Comparison of ENCODE assay signal across 1 cellular context in the genomic region with DNA sequence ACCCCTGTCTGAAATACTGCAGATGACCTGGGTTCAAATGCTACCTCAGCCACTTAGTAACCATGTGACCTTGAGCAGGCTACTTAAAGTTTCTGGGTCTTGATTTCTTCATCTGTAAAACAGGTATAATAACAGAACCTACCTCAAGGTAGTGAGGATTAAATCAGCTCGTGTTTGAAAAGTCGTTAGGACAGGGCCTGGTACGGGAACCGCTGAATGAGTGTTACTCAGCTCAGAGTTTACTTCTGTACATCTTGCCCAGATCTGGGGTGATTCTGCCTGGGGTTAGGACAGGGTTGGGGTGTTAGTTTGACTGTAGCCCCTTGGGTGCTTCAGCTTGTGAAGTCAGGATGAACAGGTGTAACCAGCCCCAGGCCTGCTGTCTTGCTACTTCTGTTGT.
TF ChIP-seq lines count a peak whose summit lies in the region.

No MANE protein-coding gene starts in this region.

TF ChIP-seq in A549, 52 proteins besides CTCF, POLR2A, EP300 and RAD21 (continued from another document):
- TF ChIP-seq, protein P1, sequence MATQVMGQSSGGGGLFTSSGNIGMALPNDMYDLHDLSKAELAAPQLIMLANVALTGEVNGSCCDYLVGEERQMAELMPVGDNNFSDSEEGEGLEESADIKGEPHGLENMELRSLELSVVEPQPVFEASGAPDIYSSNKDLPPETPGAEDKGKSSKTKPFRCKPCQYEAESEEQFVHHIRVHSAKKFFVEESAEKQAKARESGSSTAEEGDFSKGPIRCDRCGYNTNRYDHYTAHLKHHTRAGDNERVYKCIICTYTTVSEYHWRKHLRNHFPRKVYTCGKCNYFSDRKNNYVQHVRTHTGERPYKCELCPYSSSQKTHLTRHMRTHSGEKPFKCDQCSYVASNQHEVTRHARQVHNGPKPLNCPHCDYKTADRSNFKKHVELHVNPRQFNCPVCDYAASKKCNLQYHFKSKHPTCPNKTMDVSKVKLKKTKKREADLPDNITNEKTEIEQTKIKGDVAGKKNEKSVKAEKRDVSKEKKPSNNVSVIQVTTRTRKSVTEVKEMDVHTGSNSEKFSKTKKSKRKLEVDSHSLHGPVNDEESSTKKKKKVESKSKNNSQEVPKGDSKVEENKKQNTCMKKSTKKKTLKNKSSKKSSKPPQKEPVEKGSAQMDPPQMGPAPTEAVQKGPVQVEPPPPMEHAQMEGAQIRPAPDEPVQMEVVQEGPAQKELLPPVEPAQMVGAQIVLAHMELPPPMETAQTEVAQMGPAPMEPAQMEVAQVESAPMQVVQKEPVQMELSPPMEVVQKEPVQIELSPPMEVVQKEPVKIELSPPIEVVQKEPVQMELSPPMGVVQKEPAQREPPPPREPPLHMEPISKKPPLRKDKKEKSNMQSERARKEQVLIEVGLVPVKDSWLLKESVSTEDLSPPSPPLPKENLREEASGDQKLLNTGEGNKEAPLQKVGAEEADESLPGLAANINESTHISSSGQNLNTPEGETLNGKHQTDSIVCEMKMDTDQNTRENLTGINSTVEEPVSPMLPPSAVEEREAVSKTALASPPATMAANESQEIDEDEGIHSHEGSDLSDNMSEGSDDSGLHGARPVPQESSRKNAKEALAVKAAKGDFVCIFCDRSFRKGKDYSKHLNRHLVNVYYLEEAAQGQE (IDR thresholded peaks at IDR 0.05), result no peak
- TF ChIP-seq NPAS2 (CRISPR knock-in tag; IDR thresholded peaks at IDR 0.05; ENCODE audit: borderline replicate concordance) (no peak), RARB (CRISPR knock-in tag; IDR thresholded peaks at IDR 0.05) (no peak), EHMT2 (IDR thresholded peaks at IDR 0.05; ENCODE audit: low read depth) (no peak), BHLHE40 (IDR thresholded peaks at IDR 0.05; ENCODE audit: low read depth, low read length) (no peak), ZSCAN20 (CRISPR knock-in tag; IDR thresholded peaks at IDR 0.05) (no peak), HES2 (IDR thresholded peaks at IDR 0.05) (no peak)
